Comparison of ENCODE assay signal across 19 cellular contexts in genomic region chr9:90981726-90982125, GRCh38.
"Had no signal": no experiment of that assay in that cellular context is flagged by ENCODE, and none has a peak within 500 bp of the region (broad histone marks: within the 10 kb centered on the region; RNA-seq: fewer than 3 reads in every experiment).

No MANE protein-coding gene starts in this region.

- DNase-seq: KBM-7, MV-4-11, NCI-H1048, NCI-H1105, NCI-H1417 treated with DMSO at 0.1 percent for 48 hours, NCI-H146, NCI-H1694 treated with DMSO at 0.1 percent for 48 hours, NCI-H2029, NCI-H2081 treated with DMSO at 0.1 percent for 48 hours, NCI-H2171, NCI-H226, NCI-H446, NCI-H510A, NCI-H524 treated with DMSO at 0.1 percent for 48 hours, NCI-H69, NCI-H774, Right ventricle myocardium superior, RPMI8226, SIG-M5 had no signal
